ENCODE assay signal across 1 cellular context in genomic region chr16:23131036-23131435, GRCh38.
TF ChIP-seq lines count a peak whose summit lies in the region.

No MANE protein-coding gene starts in this region.

TF ChIP-seq in HepG2, 621 proteins besides CTCF, POLR2A, EP300 and RAD21:
- TF ChIP-seq HOXD1 (CRISPR knock-in tag; IDR thresholded peaks at IDR 0.05) (no peak), ZMYM4 (CRISPR knock-in tag; IDR thresholded peaks at IDR 0.05) (0 out of 2 replicates have a peak, but pooled peaks have one; percentile 14)
